17 cellular contexts compared by ENCODE assay signal in genomic region chr13:84393981-84394625, GRCh38.
DNase-seq lines count a peak whose midpoint lies in the region; ATAC-seq and TF ChIP-seq lines count a peak whose summit lies in the region.
"Had no signal": no experiment of that assay in that cellular context is flagged by ENCODE, and none has a peak within 500 bp of the region (broad histone marks: within the 10 kb centered on the region; RNA-seq: fewer than 3 reads in every experiment).

No MANE protein-coding gene starts in this region.

- H3K36me3 Mint-ChIP-seq in WTC11 (peaks cover 10% of the 10 kb centered on the region; the same call in 1 of the 2 replicates), nephron progenitor cell (ENCODE audit: low read depth) (no peaks in the 10 kb centered on the region)
- no peaks in the 10 kb centered on the region for H3K36me3 Mint-ChIP-seq in activated T-cell treated with anti-CD3 and anti-CD28 coated beads, Interleukin-2, amount 50 U/mL, for 4 hours (ENCODE audit: insufficient read depth)
- H3K36me3 Mint-ChIP-seq: CD8-positive, alpha-beta memory T cell had no signal

- ATAC-seq in WTC11 = peak; percentile 57
- no peak for ATAC-seq in HG02759 (IDR thresholded peaks at IDR 0.05; ENCODE audit: unreplicated experiment)
- ATAC-seq in activated T-cell treated with anti-CD3 and anti-CD28 coated beads, Interleukin-2, amount 50 U/mL, for 4 hours = no peak
- ATAC-seq: HCT116, HepG2 had no signal

- H3K9me3 Mint-ChIP-seq in WTC11 = peaks cover 28% of the 10 kb centered on the region
- H3K9me3 Mint-ChIP-seq in activated T-cell treated with anti-CD3 and anti-CD28 coated beads, Interleukin-2, amount 50 U/mL, for 4 hours = peaks cover 27% of the 10 kb centered on the region
- H3K9me3 Mint-ChIP-seq in nephron progenitor cell = peaks cover 33% of the 10 kb centered on the region

- POLR2A ChIA-PET in WTC11 (lab: Charles Lee) = no interaction called here

- no peak overlapping the region for H3K4me3 ChIP-seq in suprapubic skin
- H3K4me3 ChIP-seq: BLaER1 had no signal

- H3K4me3 Mint-ChIP-seq in WTC11 (no peak overlapping the region), nephron progenitor cell (no peak overlapping the region)
- no peak overlapping the region for H3K4me3 Mint-ChIP-seq in activated T-cell treated with anti-CD3 and anti-CD28 coated beads, Interleukin-2, amount 50 U/mL, for 4 hours
- H3K4me3 Mint-ChIP-seq: CD8-positive, alpha-beta memory T cell had no signal

- CTCF ChIA-PET in WTC11 (lab: Charles Lee) = no interaction called here

- no peaks in the 10 kb centered on the region for H3K36me3 ChIP-seq in suprapubic skin
- H3K36me3 ChIP-seq: BLaER1 had no signal

- H3K9me3 ChIP-seq in suprapubic skin = peaks cover 7% of the 10 kb centered on the region

- TF ChIP-seq EP300 in suprapubic skin (IDR thresholded peaks at IDR 0.05) = no peak

- 0 out of 2 replicates have a peak, but pooled peaks cover 7% of the 10 kb centered on the region for H3K4me1 Mint-ChIP-seq in WTC11
- no peaks in the 10 kb centered on the region for H3K4me1 Mint-ChIP-seq in activated T-cell treated with anti-CD3 and anti-CD28 coated beads, Interleukin-2, amount 50 U/mL, for 4 hours (ENCODE audit: low read depth)
- H3K4me1 Mint-ChIP-seq in nephron progenitor cell = no peaks in the 10 kb centered on the region
- H3K4me1 Mint-ChIP-seq: CD8-positive, alpha-beta memory T cell had no signal

- DNase-seq in NCI-H146 (lab: John Stamatoyannopoulos, UW) (peak; percentile 28), NCI-H146 treated with DMSO at 0.1 percent for 48 hours (lab: John Stamatoyannopoulos, UW; ENCODE audit: unreplicated experiment) (no peak), WTC11 (ENCODE audit: low spot score) (no peak), epithelial cell of prostate (ENCODE audit: low read depth, low spot score) (peak; percentile 41), suprapubic skin (ENCODE audit: low spot score in 2 of 2) (no peak), nephron progenitor cell (no peak)
- DNase-seq in activated T-cell treated with anti-CD3 and anti-CD28 coated beads, Interleukin-2, amount 50 U/mL, for 4 hours = no peak
- DNase-seq: AML-193; Caco-2; CD8-positive, alpha-beta memory T cell; DND-41; GF-D8 had no signal

- H3K4me1 ChIP-seq in suprapubic skin = no peaks in the 10 kb centered on the region
- H3K4me1 ChIP-seq: BLaER1, Caco-2 had no signal

- no peaks in the 10 kb centered on the region for H3K27me3 ChIP-seq in suprapubic skin
- H3K27me3 ChIP-seq: BLaER1 had no signal

- H3K27ac Mint-ChIP-seq in WTC11 = no peak overlapping the region
- H3K27ac Mint-ChIP-seq in nephron progenitor cell = no peak overlapping the region
- H3K27ac Mint-ChIP-seq: CD8-positive, alpha-beta memory T cell had no signal

- 83% methylated on average over 4 of the region's 4 CpGs for WGBS in suprapubic skin

- no peak for TF ChIP-seq POLR2A in suprapubic skin (IDR thresholded peaks at IDR 0.05)

- no peaks in the 10 kb centered on the region for H3K27me3 Mint-ChIP-seq in WTC11 (ENCODE audit: low read depth)
- no peaks in the 10 kb centered on the region for H3K27me3 Mint-ChIP-seq in activated T-cell treated with anti-CD3 and anti-CD28 coated beads, Interleukin-2, amount 50 U/mL, for 4 hours (ENCODE audit: low read depth)
- peaks cover 2% of the 10 kb centered on the region for H3K27me3 Mint-ChIP-seq in nephron progenitor cell (ENCODE audit: low read depth, poor library complexity)

- H3K27ac ChIP-seq in epithelial cell of prostate (peak overlapping the region; percentile 8), suprapubic skin (no peak overlapping the region)
- H3K27ac ChIP-seq: 22Rv1, BLaER1 had no signal

- TF ChIP-seq CTCF in WTC11 (IDR thresholded peaks at IDR 0.05) = no peak
- TF ChIP-seq CTCF in suprapubic skin (IDR thresholded peaks at IDR 0.05) = no peak
- no peak for TF ChIP-seq CTCF in nephron progenitor cell (IDR thresholded peaks at IDR 0.05)

TF ChIP-seq in WTC11, 78 proteins besides CTCF, POLR2A, EP300 and RAD21 (continues in another document):
- no peak for TF ChIP-seq OVOL2 (CRISPR knock-in tag; IDR thresholded peaks at IDR 0.05; ENCODE audit: borderline replicate concordance)
- TF ChIP-seq GABPB1 (CRISPR knock-in tag; IDR thresholded peaks at IDR 0.05) = no peak
- no peak for TF ChIP-seq FOXP1 (CRISPR knock-in tag; IDR thresholded peaks at IDR 0.05; ENCODE audit: borderline replicate concordance)
- TF ChIP-seq FOXP4 (CRISPR knock-in tag; IDR thresholded peaks at IDR 0.05) = no peak
- TF ChIP-seq ATF2 (CRISPR knock-in tag; IDR thresholded peaks at IDR 0.05; ENCODE audit: borderline replicate concordance, low read depth) = no peak
- TF ChIP-seq ZNF425 (CRISPR knock-in tag; conservative IDR thresholded peaks at IDR 0.05) = no peak
- TF ChIP-seq ELF4 (CRISPR knock-in tag; IDR thresholded peaks at IDR 0.05; ENCODE audit: low read depth) = no peak
- TF ChIP-seq ATF1 (CRISPR knock-in tag; IDR thresholded peaks at IDR 0.05) = no peak
- TF ChIP-seq CREB1 (CRISPR knock-in tag; IDR thresholded peaks at IDR 0.05) = no peak
- TF ChIP-seq NFE2L1 (CRISPR knock-in tag; IDR thresholded peaks at IDR 0.05) = no peak
- no peak for TF ChIP-seq ZNF512 (CRISPR knock-in tag; IDR thresholded peaks at IDR 0.05; ENCODE audit: borderline replicate concordance)
- no peak for TF ChIP-seq KAT7 (CRISPR knock-in tag; IDR thresholded peaks at IDR 0.05; ENCODE audit: borderline replicate concordance)
- no peak for TF ChIP-seq ESRRA (CRISPR knock-in tag; IDR thresholded peaks at IDR 0.05; ENCODE audit: borderline replicate concordance)
- TF ChIP-seq ERG (CRISPR knock-in tag; IDR thresholded peaks at IDR 0.05) = no peak

Comparison
In these comparisons a context has a peak if more than half of its experiments do, and no peak if none do; other contexts are left out.
1. DNase-seq: peak in NCI-H146 (single experiment) and epithelial cell of prostate (single experiment); none in NCI-H146 treated with DMSO at 0.1 percent for 48 hours (single experiment), WTC11 (single experiment), suprapubic skin (0 of 2), activated T-cell treated with anti-CD3 and anti-CD28 coated beads, Interleukin-2, amount 50 U/mL, for 4 hours (single experiment) and nephron progenitor cell (single experiment).